Comparison of ENCODE assay signal across 1 cellular context in the genomic region with DNA sequence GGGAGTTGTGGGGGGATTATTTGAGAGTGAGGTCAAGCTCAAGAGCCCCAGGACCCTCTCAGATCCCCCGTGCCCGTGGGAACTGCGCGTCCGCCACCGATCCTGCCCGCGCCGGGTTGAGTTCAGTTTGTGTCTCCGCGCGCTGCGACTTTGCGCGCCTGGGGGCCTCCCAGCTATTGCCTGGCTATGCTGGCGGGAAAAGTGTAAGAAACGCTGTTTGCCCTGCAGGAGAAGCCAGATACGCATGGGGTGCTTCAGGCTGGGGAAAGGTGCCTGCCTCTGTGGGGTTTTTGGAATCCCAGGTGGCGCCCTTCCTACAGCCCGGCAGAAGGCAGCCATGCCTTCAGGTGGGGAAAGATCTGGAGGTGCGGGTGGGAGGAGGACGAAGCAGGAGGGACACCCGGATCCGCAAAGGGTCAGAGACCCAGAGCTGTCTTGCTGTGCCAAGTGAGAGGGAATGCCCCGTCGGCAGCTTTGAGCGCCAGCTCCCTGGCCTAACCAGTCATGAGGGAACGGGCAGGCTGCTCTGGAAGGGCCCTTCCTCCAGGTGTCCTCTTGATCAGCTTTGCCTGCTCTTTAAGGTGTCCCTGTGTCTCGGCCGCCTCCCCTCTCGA.
TF ChIP-seq lines count a peak whose summit lies in the region.

No MANE protein-coding gene starts in this region.

TF ChIP-seq in IMR-90, 13 proteins besides CTCF, POLR2A, EP300 and RAD21 (continued from another document):
- TF ChIP-seq, protein P1, sequence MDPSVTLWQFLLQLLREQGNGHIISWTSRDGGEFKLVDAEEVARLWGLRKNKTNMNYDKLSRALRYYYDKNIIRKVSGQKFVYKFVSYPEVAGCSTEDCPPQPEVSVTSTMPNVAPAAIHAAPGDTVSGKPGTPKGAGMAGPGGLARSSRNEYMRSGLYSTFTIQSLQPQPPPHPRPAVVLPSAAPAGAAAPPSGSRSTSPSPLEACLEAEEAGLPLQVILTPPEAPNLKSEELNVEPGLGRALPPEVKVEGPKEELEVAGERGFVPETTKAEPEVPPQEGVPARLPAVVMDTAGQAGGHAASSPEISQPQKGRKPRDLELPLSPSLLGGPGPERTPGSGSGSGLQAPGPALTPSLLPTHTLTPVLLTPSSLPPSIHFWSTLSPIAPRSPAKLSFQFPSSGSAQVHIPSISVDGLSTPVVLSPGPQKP (IDR thresholded peaks at IDR 0.05; ENCODE audit: borderline replicate concordance, low read depth, low read length), result no peak
TF ChIP-seq in IMR-90: peak in this region for 0.
